In the genomic region with DNA sequence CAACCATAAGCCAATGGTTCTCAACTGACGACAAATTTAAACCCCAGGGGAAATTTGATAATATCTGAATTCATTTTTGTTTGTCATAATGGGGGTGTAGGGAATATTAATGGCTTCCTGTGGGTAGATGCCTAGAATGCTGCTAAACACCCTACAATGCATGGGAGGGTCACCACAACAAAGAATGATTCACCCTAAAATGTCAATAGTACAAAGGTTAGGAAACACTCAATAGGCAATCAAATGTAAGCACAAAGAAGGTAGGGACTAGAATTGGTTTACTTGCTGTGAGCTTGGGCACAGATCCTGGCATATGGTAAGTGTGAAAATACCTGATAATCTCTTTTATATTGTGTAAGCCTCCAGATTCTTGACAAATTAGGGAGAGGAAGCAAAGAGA, we compare ENCODE assay signal across 1 cellular context.
A peak's percentile ranks its signal among the peaks of the same experiment; 100 is the strongest.
TF ChIP-seq lines count a peak whose summit lies in the region.

No MANE protein-coding gene starts in this region.

TF ChIP-seq in HepG2, 621 proteins besides CTCF, POLR2A, EP300 and RAD21 (continued from another document):
- TF ChIP-seq, protein P1, sequence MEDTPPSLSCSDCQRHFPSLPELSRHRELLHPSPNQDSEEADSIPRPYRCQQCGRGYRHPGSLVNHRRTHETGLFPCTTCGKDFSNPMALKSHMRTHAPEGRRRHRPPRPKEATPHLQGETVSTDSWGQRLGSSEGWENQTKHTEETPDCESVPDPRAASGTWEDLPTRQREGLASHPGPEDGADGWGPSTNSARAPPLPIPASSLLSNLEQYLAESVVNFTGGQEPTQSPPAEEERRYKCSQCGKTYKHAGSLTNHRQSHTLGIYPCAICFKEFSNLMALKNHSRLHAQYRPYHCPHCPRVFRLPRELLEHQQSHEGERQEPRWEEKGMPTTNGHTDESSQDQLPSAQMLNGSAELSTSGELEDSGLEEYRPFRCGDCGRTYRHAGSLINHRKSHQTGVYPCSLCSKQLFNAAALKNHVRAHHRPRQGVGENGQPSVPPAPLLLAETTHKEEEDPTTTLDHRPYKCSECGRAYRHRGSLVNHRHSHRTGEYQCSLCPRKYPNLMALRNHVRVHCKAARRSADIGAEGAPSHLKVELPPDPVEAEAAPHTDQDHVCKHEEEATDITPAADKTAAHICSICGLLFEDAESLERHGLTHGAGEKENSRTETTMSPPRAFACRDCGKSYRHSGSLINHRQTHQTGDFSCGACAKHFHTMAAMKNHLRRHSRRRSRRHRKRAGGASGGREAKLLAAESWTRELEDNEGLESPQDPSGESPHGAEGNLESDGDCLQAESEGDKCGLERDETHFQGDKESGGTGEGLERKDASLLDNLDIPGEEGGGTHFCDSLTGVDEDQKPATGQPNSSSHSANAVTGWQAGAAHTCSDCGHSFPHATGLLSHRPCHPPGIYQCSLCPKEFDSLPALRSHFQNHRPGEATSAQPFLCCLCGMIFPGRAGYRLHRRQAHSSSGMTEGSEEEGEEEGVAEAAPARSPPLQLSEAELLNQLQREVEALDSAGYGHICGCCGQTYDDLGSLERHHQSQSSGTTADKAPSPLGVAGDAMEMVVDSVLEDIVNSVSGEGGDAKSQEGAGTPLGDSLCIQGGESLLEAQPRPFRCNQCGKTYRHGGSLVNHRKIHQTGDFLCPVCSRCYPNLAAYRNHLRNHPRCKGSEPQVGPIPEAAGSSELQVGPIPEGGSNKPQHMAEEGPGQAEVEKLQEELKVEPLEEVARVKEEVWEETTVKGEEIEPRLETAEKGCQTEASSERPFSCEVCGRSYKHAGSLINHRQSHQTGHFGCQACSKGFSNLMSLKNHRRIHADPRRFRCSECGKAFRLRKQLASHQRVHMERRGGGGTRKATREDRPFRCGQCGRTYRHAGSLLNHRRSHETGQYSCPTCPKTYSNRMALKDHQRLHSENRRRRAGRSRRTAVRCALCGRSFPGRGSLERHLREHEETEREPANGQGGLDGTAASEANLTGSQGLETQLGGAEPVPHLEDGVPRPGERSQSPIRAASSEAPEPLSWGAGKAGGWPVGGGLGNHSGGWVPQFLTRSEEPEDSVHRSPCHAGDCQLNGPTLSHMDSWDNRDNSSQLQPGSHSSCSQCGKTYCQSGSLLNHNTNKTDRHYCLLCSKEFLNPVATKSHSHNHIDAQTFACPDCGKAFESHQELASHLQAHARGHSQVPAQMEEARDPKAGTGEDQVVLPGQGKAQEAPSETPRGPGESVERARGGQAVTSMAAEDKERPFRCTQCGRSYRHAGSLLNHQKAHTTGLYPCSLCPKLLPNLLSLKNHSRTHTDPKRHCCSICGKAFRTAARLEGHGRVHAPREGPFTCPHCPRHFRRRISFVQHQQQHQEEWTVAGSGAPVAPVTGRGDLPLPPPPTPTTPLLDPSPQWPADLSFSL (CRISPR knock-in tag; IDR thresholded peaks at IDR 0.05) = no peak
- TF ChIP-seq, protein P2, sequence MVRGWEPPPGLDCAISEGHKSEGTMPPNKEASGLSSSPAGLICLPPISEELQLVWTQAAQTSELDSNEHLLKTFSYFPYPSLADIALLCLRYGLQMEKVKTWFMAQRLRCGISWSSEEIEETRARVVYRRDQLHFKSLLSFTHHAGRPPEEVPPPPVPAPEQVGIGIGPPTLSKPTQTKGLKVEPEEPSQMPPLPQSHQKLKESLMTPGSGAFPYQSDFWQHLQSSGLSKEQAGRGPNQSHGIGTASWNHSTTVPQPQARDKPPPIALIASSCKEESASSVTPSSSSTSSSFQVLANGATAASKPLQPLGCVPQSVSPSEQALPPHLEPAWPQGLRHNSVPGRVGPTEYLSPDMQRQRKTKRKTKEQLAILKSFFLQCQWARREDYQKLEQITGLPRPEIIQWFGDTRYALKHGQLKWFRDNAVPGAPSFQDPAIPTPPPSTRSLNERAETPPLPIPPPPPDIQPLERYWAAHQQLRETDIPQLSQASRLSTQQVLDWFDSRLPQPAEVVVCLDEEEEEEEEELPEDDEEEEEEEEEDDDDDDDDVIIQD (CRISPR knock-in tag; IDR thresholded peaks at IDR 0.05; ENCODE audit: low read depth) = peak; percentile 81; the same call in 1 of the 2 replicates
- TF ChIP-seq HNF4G (IDR thresholded peaks at IDR 0.05; ENCODE audit: borderline replicate concordance, low read depth, low read length) = no peak
- no peak for TF ChIP-seq HNF4G (CRISPR knock-in tag; IDR thresholded peaks at IDR 0.05; ENCODE audit: borderline replicate concordance, low read depth)
- TF ChIP-seq, protein P3, sequence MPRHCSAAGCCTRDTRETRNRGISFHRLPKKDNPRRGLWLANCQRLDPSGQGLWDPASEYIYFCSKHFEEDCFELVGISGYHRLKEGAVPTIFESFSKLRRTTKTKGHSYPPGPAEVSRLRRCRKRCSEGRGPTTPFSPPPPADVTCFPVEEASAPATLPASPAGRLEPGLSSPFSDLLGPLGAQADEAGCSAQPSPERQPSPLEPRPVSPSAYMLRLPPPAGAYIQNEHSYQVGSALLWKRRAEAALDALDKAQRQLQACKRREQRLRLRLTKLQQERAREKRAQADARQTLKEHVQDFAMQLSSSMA (CRISPR knock-in tag; IDR thresholded peaks at IDR 0.05) = no peak
- TF ChIP-seq ZNF460 (CRISPR knock-in tag; IDR thresholded peaks at IDR 0.05; ENCODE audit: borderline replicate concordance) = no peak
- TF ChIP-seq, protein P4, sequence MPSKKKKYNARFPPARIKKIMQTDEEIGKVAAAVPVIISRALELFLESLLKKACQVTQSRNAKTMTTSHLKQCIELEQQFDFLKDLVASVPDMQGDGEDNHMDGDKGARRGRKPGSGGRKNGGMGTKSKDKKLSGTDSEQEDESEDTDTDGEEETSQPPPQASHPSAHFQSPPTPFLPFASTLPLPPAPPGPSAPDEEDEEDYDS (CRISPR knock-in tag; IDR thresholded peaks at IDR 0.05) = no peak
- 0 out of 2 replicates have a peak, but pooled peaks have one; percentile 18 for TF ChIP-seq ZNF12 (CRISPR knock-in tag; IDR thresholded peaks at IDR 0.05)
- TF ChIP-seq, protein P5, sequence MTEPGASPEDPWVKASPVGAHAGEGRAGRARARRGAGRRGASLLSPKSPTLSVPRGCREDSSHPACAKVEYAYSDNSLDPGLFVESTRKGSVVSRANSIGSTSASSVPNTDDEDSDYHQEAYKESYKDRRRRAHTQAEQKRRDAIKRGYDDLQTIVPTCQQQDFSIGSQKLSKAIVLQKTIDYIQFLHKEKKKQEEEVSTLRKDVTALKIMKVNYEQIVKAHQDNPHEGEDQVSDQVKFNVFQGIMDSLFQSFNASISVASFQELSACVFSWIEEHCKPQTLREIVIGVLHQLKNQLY (CRISPR knock-in tag; IDR thresholded peaks at IDR 0.05) = no peak
- no peak for TF ChIP-seq ZSCAN21 (CRISPR knock-in tag; IDR thresholded peaks at IDR 0.05; ENCODE audit: borderline replicate concordance)
- TF ChIP-seq ZNF33A (CRISPR knock-in tag; IDR thresholded peaks at IDR 0.05; ENCODE audit: borderline replicate concordance) = no peak
- no peak for TF ChIP-seq PHB2 (IDR thresholded peaks at IDR 0.05; ENCODE audit: partially characterized antibody)
- TF ChIP-seq FOXP1 (IDR thresholded peaks at IDR 0.05) = no peak
- peak; percentile 85 for TF ChIP-seq FOXP1 (CRISPR knock-in tag; IDR thresholded peaks at IDR 0.05)
- TF ChIP-seq ZNF354B (CRISPR knock-in tag; IDR thresholded peaks at IDR 0.05) = no peak
- 0 out of 2 replicates have a peak, but pooled peaks have one; percentile 21 for TF ChIP-seq JUND (CRISPR knock-in tag; IDR thresholded peaks at IDR 0.05)
- no peak for TF ChIP-seq NRL (CRISPR knock-in tag; IDR thresholded peaks at IDR 0.05; ENCODE audit: borderline replicate concordance)
- TF ChIP-seq, protein P6, sequence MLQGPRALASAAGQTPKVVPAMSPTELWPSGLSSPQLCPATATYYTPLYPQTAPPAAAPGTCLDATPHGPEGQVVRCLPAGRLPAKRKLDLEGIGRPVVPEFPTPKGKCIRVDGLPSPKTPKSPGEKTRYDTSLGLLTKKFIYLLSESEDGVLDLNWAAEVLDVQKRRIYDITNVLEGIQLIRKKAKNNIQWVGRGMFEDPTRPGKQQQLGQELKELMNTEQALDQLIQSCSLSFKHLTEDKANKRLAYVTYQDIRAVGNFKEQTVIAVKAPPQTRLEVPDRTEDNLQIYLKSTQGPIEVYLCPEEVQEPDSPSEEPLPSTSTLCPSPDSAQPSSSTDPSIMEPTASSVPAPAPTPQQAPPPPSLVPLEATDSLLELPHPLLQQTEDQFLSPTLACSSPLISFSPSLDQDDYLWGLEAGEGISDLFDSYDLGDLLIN (CRISPR knock-in tag; IDR thresholded peaks at IDR 0.05; ENCODE audit: borderline replicate concordance) = no peak
- TF ChIP-seq, protein P7, sequence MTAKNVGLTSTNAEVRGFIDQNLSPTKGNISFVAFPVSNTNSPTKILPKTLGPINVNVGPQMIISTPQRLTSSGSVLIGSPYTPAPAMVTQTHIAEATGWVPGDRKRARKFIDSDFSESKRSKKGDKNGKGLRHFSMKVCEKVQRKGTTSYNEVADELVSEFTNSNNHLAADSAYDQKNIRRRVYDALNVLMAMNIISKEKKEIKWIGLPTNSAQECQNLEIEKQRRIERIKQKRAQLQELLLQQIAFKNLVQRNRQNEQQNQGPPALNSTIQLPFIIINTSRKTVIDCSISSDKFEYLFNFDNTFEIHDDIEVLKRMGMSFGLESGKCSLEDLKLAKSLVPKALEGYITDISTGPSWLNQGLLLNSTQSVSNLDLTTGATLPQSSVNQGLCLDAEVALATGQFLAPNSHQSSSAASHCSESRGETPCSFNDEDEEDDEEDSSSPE (CRISPR knock-in tag; IDR thresholded peaks at IDR 0.05) = no peak
- TF ChIP-seq NAIF1 (CRISPR knock-in tag; IDR thresholded peaks at IDR 0.05; ENCODE audit: borderline replicate concordance) = no peak
- no peak for TF ChIP-seq NONO (IDR thresholded peaks at IDR 0.05)
- no peak for TF ChIP-seq NONO (CRISPR knock-in tag; conservative IDR thresholded peaks at IDR 0.05)
TF ChIP-seq in HepG2: peak in this region for 39.
